Comparison of ENCODE assay signal across 7 cellular contexts in the genomic region with DNA sequence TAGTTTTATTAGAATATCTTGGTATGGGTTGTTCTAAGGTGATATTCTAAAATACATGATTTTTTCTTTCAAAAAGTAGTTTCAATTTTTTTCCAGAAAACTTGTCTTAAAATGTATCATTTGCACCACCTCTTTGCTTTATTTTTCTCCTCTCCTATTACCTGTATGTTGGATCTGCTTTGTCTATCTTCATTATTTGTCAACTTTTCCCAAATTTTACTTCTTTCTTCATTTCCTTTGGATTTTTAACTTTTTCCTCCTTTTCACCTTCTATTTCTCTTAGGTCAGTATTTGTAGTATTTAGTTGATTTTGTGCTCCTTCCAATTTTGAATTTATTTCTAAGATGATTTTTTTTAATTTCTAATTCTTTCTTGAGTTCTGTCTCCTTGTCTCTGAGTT.
"Had no signal": no experiment of that assay in that cellular context is flagged by ENCODE, and none has a peak within 500 bp of the region (broad histone marks: within the 10 kb centered on the region; RNA-seq: fewer than 3 reads in every experiment).

No MANE protein-coding gene starts in this region.

- DNase-seq: GOT3, H7, KG1 had no signal

- ATAC-seq: HCT116 had no signal

- H3K4me1 Mint-ChIP-seq: IgD-negative memory B cell had no signal

- H3K4me3 Mint-ChIP-seq: IgD-negative memory B cell had no signal

- H3K4me3 ChIP-seq: HAP-1 had no signal

- H3K36me3 Mint-ChIP-seq: IgD-negative memory B cell had no signal

- FAIRE-seq: HTR-8/SVneo had no signal

- H3K36me3 ChIP-seq: HAP-1 had no signal

- H3K27ac Mint-ChIP-seq: IgD-negative memory B cell had no signal
